In the genomic region with DNA sequence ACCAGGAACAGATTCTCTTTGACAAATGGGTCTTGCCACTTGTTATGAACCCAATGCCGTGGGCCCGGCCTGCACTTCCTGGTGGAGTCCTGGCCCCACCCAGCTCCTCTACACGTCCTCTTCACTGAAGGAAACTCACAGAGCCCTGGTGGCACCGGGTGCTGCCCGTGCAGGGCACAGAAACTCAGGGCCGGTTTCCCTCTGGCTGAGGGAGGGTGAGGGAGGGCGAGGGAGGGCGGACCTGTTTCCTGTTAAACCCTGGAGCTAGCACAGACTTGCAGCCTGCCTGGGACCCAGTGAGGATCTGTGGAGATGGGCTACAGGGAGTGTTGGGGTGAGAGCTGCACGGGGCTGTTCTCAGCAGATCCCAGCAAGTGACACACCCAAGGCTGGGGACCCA, we compare ENCODE assay signal across 2 cellular contexts.
TF ChIP-seq lines count a peak whose summit lies in the region.

No MANE protein-coding gene starts in this region.

TF ChIP-seq in HCT116, 20 proteins besides CTCF, POLR2A, EP300 and RAD21 (continued from another document):
- TF ChIP-seq, protein P1, sequence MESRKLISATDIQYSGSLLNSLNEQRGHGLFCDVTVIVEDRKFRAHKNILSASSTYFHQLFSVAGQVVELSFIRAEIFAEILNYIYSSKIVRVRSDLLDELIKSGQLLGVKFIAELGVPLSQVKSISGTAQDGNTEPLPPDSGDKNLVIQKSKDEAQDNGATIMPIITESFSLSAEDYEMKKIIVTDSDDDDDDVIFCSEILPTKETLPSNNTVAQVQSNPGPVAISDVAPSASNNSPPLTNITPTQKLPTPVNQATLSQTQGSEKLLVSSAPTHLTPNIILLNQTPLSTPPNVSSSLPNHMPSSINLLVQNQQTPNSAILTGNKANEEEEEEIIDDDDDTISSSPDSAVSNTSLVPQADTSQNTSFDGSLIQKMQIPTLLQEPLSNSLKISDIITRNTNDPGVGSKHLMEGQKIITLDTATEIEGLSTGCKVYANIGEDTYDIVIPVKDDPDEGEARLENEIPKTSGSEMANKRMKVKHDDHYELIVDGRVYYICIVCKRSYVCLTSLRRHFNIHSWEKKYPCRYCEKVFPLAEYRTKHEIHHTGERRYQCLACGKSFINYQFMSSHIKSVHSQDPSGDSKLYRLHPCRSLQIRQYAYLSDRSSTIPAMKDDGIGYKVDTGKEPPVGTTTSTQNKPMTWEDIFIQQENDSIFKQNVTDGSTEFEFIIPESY (IDR thresholded peaks at IDR 0.05; ENCODE audit: extremely low read depth, insufficient replicate concordance, low read length), result no peak
- TF ChIP-seq, protein P2, sequence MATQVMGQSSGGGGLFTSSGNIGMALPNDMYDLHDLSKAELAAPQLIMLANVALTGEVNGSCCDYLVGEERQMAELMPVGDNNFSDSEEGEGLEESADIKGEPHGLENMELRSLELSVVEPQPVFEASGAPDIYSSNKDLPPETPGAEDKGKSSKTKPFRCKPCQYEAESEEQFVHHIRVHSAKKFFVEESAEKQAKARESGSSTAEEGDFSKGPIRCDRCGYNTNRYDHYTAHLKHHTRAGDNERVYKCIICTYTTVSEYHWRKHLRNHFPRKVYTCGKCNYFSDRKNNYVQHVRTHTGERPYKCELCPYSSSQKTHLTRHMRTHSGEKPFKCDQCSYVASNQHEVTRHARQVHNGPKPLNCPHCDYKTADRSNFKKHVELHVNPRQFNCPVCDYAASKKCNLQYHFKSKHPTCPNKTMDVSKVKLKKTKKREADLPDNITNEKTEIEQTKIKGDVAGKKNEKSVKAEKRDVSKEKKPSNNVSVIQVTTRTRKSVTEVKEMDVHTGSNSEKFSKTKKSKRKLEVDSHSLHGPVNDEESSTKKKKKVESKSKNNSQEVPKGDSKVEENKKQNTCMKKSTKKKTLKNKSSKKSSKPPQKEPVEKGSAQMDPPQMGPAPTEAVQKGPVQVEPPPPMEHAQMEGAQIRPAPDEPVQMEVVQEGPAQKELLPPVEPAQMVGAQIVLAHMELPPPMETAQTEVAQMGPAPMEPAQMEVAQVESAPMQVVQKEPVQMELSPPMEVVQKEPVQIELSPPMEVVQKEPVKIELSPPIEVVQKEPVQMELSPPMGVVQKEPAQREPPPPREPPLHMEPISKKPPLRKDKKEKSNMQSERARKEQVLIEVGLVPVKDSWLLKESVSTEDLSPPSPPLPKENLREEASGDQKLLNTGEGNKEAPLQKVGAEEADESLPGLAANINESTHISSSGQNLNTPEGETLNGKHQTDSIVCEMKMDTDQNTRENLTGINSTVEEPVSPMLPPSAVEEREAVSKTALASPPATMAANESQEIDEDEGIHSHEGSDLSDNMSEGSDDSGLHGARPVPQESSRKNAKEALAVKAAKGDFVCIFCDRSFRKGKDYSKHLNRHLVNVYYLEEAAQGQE (IDR thresholded peaks at IDR 0.05; ENCODE audit: low read depth), result no peak
- TF ChIP-seq ZNF274 (IDR thresholded peaks at IDR 0.05; ENCODE audit: low read depth, low read length) (no peak), ELF1 (IDR thresholded peaks at IDR 0.05; ENCODE audit: borderline replicate concordance, low read depth) (no peak), ZFX (IDR thresholded peaks at IDR 0.05) (no peak), YY1 (IDR thresholded peaks at IDR 0.05; ENCODE audit: extremely low read depth, insufficient replicate concordance, low read depth, low read length) (no peak), SRF (IDR thresholded peaks at IDR 0.05; ENCODE audit: low read depth) (no peak), EZH2phosphoT487 (IDR thresholded peaks at IDR 0.05; ENCODE audit: borderline replicate concordance) (no peak), TCF7L2 (IDR thresholded peaks at IDR 0.05; ENCODE audit: borderline replicate concordance, extremely low read depth, insufficient read depth, insufficient read length) (no peak), SP1 (IDR thresholded peaks at IDR 0.05; ENCODE audit: low read depth) (no peak), EGR1 (IDR thresholded peaks at IDR 0.05; ENCODE audit: low read depth) (no peak), CBX3 (IDR thresholded peaks at IDR 0.05; ENCODE audit: low read depth) (no peak), JUND (IDR thresholded peaks at IDR 0.05) (no peak)
- TF ChIP-seq, protein P3, sequence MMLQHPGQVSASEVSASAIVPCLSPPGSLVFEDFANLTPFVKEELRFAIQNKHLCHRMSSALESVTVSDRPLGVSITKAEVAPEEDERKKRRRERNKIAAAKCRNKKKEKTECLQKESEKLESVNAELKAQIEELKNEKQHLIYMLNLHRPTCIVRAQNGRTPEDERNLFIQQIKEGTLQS (IDR thresholded peaks at IDR 0.05), result no peak

TF ChIP-seq in HepG2, 621 proteins besides CTCF, POLR2A, EP300 and RAD21 (continued from another document):
- TF ChIP-seq, protein P4, sequence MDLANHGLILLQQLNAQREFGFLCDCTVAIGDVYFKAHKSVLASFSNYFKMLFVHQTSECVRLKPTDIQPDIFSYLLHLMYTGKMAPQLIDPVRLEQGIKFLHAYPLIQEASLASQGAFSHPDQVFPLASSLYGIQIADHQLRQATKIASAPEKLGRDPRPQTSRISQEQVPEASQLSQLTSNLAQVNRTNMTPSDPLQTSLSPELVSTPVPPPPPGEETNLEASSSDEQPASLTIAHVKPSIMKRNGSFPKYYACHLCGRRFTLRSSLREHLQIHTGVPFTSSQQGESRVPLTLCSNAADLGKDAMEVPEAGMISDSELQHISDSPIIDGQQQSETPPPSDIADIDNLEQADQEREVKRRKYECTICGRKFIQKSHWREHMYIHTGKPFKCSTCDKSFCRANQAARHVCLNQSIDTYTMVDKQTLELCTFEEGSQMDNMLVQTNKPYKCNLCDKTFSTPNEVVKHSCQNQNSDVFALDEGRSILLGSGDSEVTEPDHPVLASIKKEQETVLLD (CRISPR knock-in tag; IDR thresholded peaks at IDR 0.05; ENCODE audit: low read depth), result no peak
- TF ChIP-seq SMAD1 (CRISPR knock-in tag; IDR thresholded peaks at IDR 0.05; ENCODE audit: borderline replicate concordance, low read depth), result no peak
- TF ChIP-seq KLF12 (CRISPR knock-in tag; IDR thresholded peaks at IDR 0.05; ENCODE audit: borderline replicate concordance), result no peak
- no peak for TF ChIP-seq ZFX (CRISPR knock-in tag; IDR thresholded peaks at IDR 0.05; ENCODE audit: low read depth)
- TF ChIP-seq ZNF891 (CRISPR knock-in tag; IDR thresholded peaks at IDR 0.05), result no peak
- no peak for TF ChIP-seq TEAD2 (CRISPR knock-in tag; IDR thresholded peaks at IDR 0.05)
- no peak for TF ChIP-seq ZNF484 (CRISPR knock-in tag; IDR thresholded peaks at IDR 0.05; ENCODE audit: borderline replicate concordance, low read depth)
- TF ChIP-seq MIXL1 (CRISPR knock-in tag; IDR thresholded peaks at IDR 0.05), result no peak
